ENCODE assay signal across 8 cellular contexts in genomic region chr19:56111601-56112312, GRCh38. TPM values are rescaled to one million over a fixed set of nuclear protein-coding genes. Genes with fewer than 3 reads are reported as not detected.
A peak's percentile ranks its signal among the peaks of the same experiment; 100 is the strongest.
DNase-seq lines count a peak whose midpoint lies in the region; ATAC-seq and TF ChIP-seq lines count a peak whose summit lies in the region.

No MANE protein-coding gene starts in this region.

- intact Hi-C loops in cardiac septum (cut with DNase I) (no loop called here), sigmoid colon (cut with DNase I) (no loop called here)

- TF ChIP-seq POLR2A in sigmoid colon (IDR thresholded peaks at IDR 0.05), result no peak

- no peak for TF ChIP-seq EP300 in sigmoid colon (IDR thresholded peaks at IDR 0.05)

- DNase-seq in NCI-H510A (lab: John Stamatoyannopoulos, UW), result peak; percentile 39
- no peak for DNase-seq in NCI-H510A treated with DMSO at 0.1 percent for 48 hours (lab: John Stamatoyannopoulos, UW)
- peak; percentile 72 for DNase-seq in activated CD4-positive, alpha-beta T cell treated with anti-CD3 and anti-CD28 coated beads for 48 hours
- DNase-seq in cardiac septum (ENCODE audit: low spot score), result peak; percentile 88
- DNase-seq in sigmoid colon, result peak; percentile 78
- DNase-seq in NCI-H1694 (lab: John Stamatoyannopoulos, UW), result no peak

- H3K27ac ChIP-seq in sigmoid colon, result peak overlapping the region; percentile 61 to 89 (median 82)

- peaks cover 0 to 85% (median 82%) of the 10 kb centered on the region in 4 donors for H3K4me1 ChIP-seq in sigmoid colon

- H3K36me3 ChIP-seq in sigmoid colon, result peaks cover 0 to 5% (median 0%) of the 10 kb centered on the region in 4 donors

- no peaks in the 10 kb centered on the region for H3K27me3 ChIP-seq in sigmoid colon

- no peaks in the 10 kb centered on the region for H3K9me3 ChIP-seq in sigmoid colon

- ATAC-seq in HG03108 (IDR thresholded peaks at IDR 0.05; ENCODE audit: unreplicated experiment) (peak; percentile 76), GM21515 (IDR thresholded peaks at IDR 0.05; ENCODE audit: unreplicated experiment) (no peak)

- 22 to 28% methylated on average over 24 of the region's 24 CpGs for WGBS in sigmoid colon, 2 donors

- no peak overlapping the region for H3K4me3 ChIP-seq in sigmoid colon

- no peak for TF ChIP-seq CTCF in sigmoid colon (IDR thresholded peaks at IDR 0.05)

RNA-seq across cellular contexts. Expression of gene ZNF787, which starts 9.3 kb away (rescaled TPM):
- total RNA-seq in cardiac septum, result 29.5 TPM
- 10 to 100 TPM; 11.0 to 14.1 (median 12.1) TPM for total RNA-seq in sigmoid colon
- 10 to 100 TPM; 25.2 to 38.3 (median 26.1) TPM for polyA plus RNA-seq in sigmoid colon

RNA-seq across cellular contexts. Expression of gene ZNF444, which starts 29.3 kb away (rescaled TPM):
- 22.9 TPM for total RNA-seq in cardiac septum
- total RNA-seq in sigmoid colon, result 10 to 100 TPM; 25.3 to 57.4 (median 34.1) TPM
- polyA plus RNA-seq in sigmoid colon, result 10 to 100 TPM; 11.4 to 27.9 (median 14.3) TPM

Comparison
In these comparisons a context has a peak if more than half of its experiments do, and no peak if none do; other contexts are left out.
1. DNase-seq: peak in NCI-H510A (single experiment), activated CD4-positive, alpha-beta T cell treated with anti-CD3 and anti-CD28 coated beads for 48 hours (single experiment), cardiac septum (single experiment) and sigmoid colon (single experiment); none in NCI-H510A treated with DMSO at 0.1 percent for 48 hours (single experiment) and NCI-H1694 (single experiment).